ENCODE assay signal across 11 cellular contexts in genomic region chr14:35337557-35338255, GRCh38. TPM values are rescaled to one million over a fixed set of nuclear protein-coding genes. Genes with fewer than 3 reads are reported as not detected.
DNase-seq lines count a peak whose midpoint lies in the region; ATAC-seq and TF ChIP-seq lines count a peak whose summit lies in the region.
"Had no signal": no experiment of that assay in that cellular context is flagged by ENCODE, and none has a peak within 500 bp of the region (broad histone marks: within the 10 kb centered on the region; RNA-seq: fewer than 3 reads in every experiment).

No MANE protein-coding gene starts in this region.

- POLR2A ChIA-PET in AG04450 (lab: Yijun Ruan, JAX), result interaction anchor here (2.4 kb wide), 1 partner anchor 67 kb away, joined by 12 read pairs; the partner anchor contains the start of gene NFKBIA

- H3K4me1 Mint-ChIP-seq in immature natural killer cell (peaks cover 50 to 65% of the 10 kb centered on the region in 2 donors), natural killer cell (peaks cover 31 to 45% of the 10 kb centered on the region in 2 donors)
- peaks cover 33% of the 10 kb centered on the region for H3K4me1 Mint-ChIP-seq in activated T-cell treated with anti-CD3 and anti-CD28 coated beads, Interleukin-2, amount 50 U/mL, for 24 hours (ENCODE audit: low read depth)

- CTCF ChIA-PET in AG04450 (lab: Charles Lee), result interaction anchor here (0.9 kb wide), 1 partner anchor 28 kb away, joined by 3 read pairs; no protein-coding TSS in a partner anchor

- no peaks in the 10 kb centered on the region for H3K36me3 ChIP-seq in prostate gland

- TF ChIP-seq POLR2A in prostate gland (IDR thresholded peaks at IDR 0.05), result no peak

- H3K4me3 Mint-ChIP-seq in immature natural killer cell (no peak overlapping the region), natural killer cell (no peak overlapping the region)
- no peak overlapping the region for H3K4me3 Mint-ChIP-seq in activated T-cell treated with anti-CD3 and anti-CD28 coated beads, Interleukin-2, amount 50 U/mL, for 24 hours
- H3K4me3 Mint-ChIP-seq: activated naive CD4-positive, alpha-beta T cell treated with anti-CD3 and anti-CD28 coated beads, Interleukin-2, amount 10 ng/mL, durations not matched to agents 7 days and 5 days had no signal

- no peaks in the 10 kb centered on the region for H3K9me3 ChIP-seq in AG04450 (ENCODE audit: control insufficient read depth, insufficient read depth, low read length)
- no peaks in the 10 kb centered on the region for H3K9me3 ChIP-seq in prostate gland

- peaks cover 2 to 12% (median 4%) of the 10 kb centered on the region in 3 donors for H3K27me3 Mint-ChIP-seq in immature natural killer cell (ENCODE audit: low read depth in 3 of 3)
- no peaks in the 10 kb centered on the region for H3K27me3 Mint-ChIP-seq in activated T-cell treated with anti-CD3 and anti-CD28 coated beads, Interleukin-2, amount 50 U/mL, for 24 hours
- no peaks in the 10 kb centered on the region for H3K27me3 Mint-ChIP-seq in natural killer cell (ENCODE audit: low read depth in 2 of 2)
- H3K27me3 Mint-ChIP-seq: activated naive CD4-positive, alpha-beta T cell treated with anti-CD3 and anti-CD28 coated beads, Interleukin-2, amount 10 ng/mL, durations not matched to agents 7 days and 5 days had no signal

- ATAC-seq in GM21717 (IDR thresholded peaks at IDR 0.05; ENCODE audit: unreplicated experiment) (no peak), natural killer cell (no peak)

- H3K27me3 ChIP-seq in AG04450 (ENCODE audit: control insufficient read depth, insufficient read depth, low read length), result no peaks in the 10 kb centered on the region
- no peaks in the 10 kb centered on the region for H3K27me3 ChIP-seq in prostate gland (replicated peaks; ENCODE audit: insufficient read depth)

- TF ChIP-seq CTCF in AG04450 (IDR thresholded peaks at IDR 0.05; ENCODE audit: low read depth, low read length) (no peak), prostate gland (IDR thresholded peaks at IDR 0.05) (no peak), natural killer cell (IDR thresholded peaks at IDR 0.05) (no peak)

- no peak overlapping the region for H3K4me3 ChIP-seq in AG04450 (ENCODE audit: low read depth, low read length)
- no peak overlapping the region for H3K4me3 ChIP-seq in prostate gland

- H3K27ac Mint-ChIP-seq in immature natural killer cell (peak overlapping the region in 4 of 6 donors; percentile 11 to 94 (median 79)), natural killer cell (peak overlapping the region in 1 of 2 donors; percentile 85)
- no peak overlapping the region for H3K27ac Mint-ChIP-seq in activated T-cell treated with anti-CD3 and anti-CD28 coated beads, Interleukin-2, amount 50 U/mL, for 24 hours
- H3K27ac Mint-ChIP-seq: activated naive CD4-positive, alpha-beta T cell treated with anti-CD3 and anti-CD28 coated beads, Interleukin-2, amount 10 ng/mL, durations not matched to agents 7 days and 5 days had no signal

- DNase-seq in AG04450 (ENCODE audit: low read depth, low spot score), result no peak
- peak; percentile 43 for DNase-seq in activated CD8-positive, alpha-beta memory T cell treated with anti-CD3 and anti-CD28 coated beads, Interleukin-2, amount 50 U/mL, for 48 hours
- DNase-seq in immature natural killer cell, result no peak
- DNase-seq in prostate gland (ENCODE audit: low spot score), result no peak
- no peak for DNase-seq in activated T-cell treated with anti-CD3 and anti-CD28 coated beads, Interleukin-2, amount 50 U/mL, for 24 hours
- no peak for DNase-seq in natural killer cell
- DNase-seq in NCI-H146 (lab: John Stamatoyannopoulos, UW), result no peak
- DNase-seq: activated naive CD4-positive, alpha-beta T cell treated with anti-CD3 and anti-CD28 coated beads, Interleukin-2, amount 10 ng/mL, durations not matched to agents 7 days and 5 days; NCI-H1436 treated with DMSO at 0.1 percent for 48 hours; stimulated activated CD4-positive, alpha-beta T cell treated with anti-CD3 and anti-CD28 coated beads, Interleukin-4, amount 100 ng/mL, for 1 hour had no signal

- H3K36me3 Mint-ChIP-seq in immature natural killer cell, result no peaks in the 10 kb centered on the region
- H3K36me3 Mint-ChIP-seq in activated T-cell treated with anti-CD3 and anti-CD28 coated beads, Interleukin-2, amount 50 U/mL, for 24 hours (ENCODE audit: low read depth), result no peaks in the 10 kb centered on the region
- H3K36me3 Mint-ChIP-seq in natural killer cell, result no peaks in the 10 kb centered on the region
- H3K36me3 Mint-ChIP-seq: activated naive CD4-positive, alpha-beta T cell treated with anti-CD3 and anti-CD28 coated beads, Interleukin-2, amount 10 ng/mL, durations not matched to agents 7 days and 5 days had no signal

- WGBS in prostate gland, result 91% methylated on average over 6 of the region's 6 CpGs

- intact Hi-C loops in prostate gland (cut with DNase I), result loop anchor here (5.0 kb wide), 1 partner anchor 45 kb away; the partner anchor contains the start of gene PSMA6
- intact Hi-C loops in natural killer cell (cut with micrococcal nuclease), result loop anchor here (10.0 kb wide), 1 partner anchor 133 kb away; no protein-coding TSS in a partner anchor

- H3K27ac ChIP-seq in AG04450 (ENCODE audit: low read depth, low read length) (peak overlapping the region; percentile 77), prostate gland (peak overlapping the region; percentile 52 to 84)

- peaks cover 25% of the 10 kb centered on the region for H3K4me1 ChIP-seq in prostate gland (replicated peaks)

- H3K9me3 Mint-ChIP-seq in immature natural killer cell (no peaks in the 10 kb centered on the region), natural killer cell (no peaks in the 10 kb centered on the region)
- H3K9me3 Mint-ChIP-seq in activated T-cell treated with anti-CD3 and anti-CD28 coated beads, Interleukin-2, amount 50 U/mL, for 24 hours, result no peaks in the 10 kb centered on the region
- H3K9me3 Mint-ChIP-seq: activated naive CD4-positive, alpha-beta T cell treated with anti-CD3 and anti-CD28 coated beads, Interleukin-2, amount 10 ng/mL, durations not matched to agents 7 days and 5 days had no signal

RNA-seq across cellular contexts. Expression of gene PSMA6, which starts 45.5 kb away (rescaled TPM):
- polyA plus RNA-seq in AG04450 (2011; rRNA removed), result 233 and 300 TPM in 2 replicates
- 81.5 and 105 TPM in 2 replicates for polyA minus RNA-seq in AG04450 (2011; rRNA and poly(A)+ RNA removed)
- 100 to 1,000 TPM; 402 to 658 (median 537) TPM for polyA plus RNA-seq in immature natural killer cell
- 100 to 1,000 TPM in 1 of 2 donors, 10 to 100 TPM in 1; 84.1 to 181 TPM for total RNA-seq in prostate gland
- 100 to 1,000 TPM; 130 to 141 (median 139) TPM for total RNA-seq in natural killer cell
